ENCODE assay signal across 12 cellular contexts in the genomic region with DNA sequence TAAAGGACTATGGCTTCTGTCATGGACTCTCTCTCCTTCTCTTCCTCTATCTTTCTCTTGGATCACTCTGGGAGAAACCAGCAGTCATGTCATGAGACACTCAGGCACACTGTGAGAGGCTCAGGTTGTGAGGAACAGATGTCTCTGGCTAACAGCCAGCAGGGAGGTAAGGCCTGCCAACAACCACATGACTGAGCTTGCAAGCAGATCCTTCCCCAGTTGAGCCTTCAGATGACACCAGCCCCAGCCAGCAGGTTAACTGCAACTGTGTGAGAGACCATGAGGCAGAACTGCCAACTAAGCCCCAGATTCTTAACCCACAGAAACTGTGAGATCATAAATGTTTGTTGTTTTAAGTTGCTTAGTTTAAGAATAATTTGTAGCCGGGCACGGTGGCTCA.
DNase-seq lines count a peak whose midpoint lies in the region; ATAC-seq and TF ChIP-seq lines count a peak whose summit lies in the region.
"Had no signal": no experiment of that assay in that cellular context is flagged by ENCODE, and none has a peak within 500 bp of the region (broad histone marks: within the 10 kb centered on the region; RNA-seq: fewer than 3 reads in every experiment).

No MANE protein-coding gene starts in this region.

- H3K4me3 Mint-ChIP-seq in chondrocyte (ENCODE audit: unreplicated experiment): no peak overlapping the region
- H3K4me3 Mint-ChIP-seq: activated T-cell treated with anti-CD3 and anti-CD28 coated beads, Interleukin-2, amount 50 U/mL, for 24 hours; nephron had no signal

- DNase-seq in stimulated activated naive CD4-positive, alpha-beta T cell treated with Interleukin-2 at 50 U/mL for 16 hours (lab: John Stamatoyannopoulos, UW): peak; percentile 7
- no peak for DNase-seq in stimulated activated naive CD4-positive, alpha-beta T cell (lab: John Stamatoyannopoulos, UW)
- DNase-seq in NCI-H446 treated with DMSO at 0.1 percent for 48 hours (lab: John Stamatoyannopoulos, UW) (peak; percentile 39), chondrocyte (ENCODE audit: low spot score) (no peak), GM19238 (ENCODE audit: insufficient read length, low spot score) (no peak), dedifferentiated amniotic fluid mesenchymal stem cell (ENCODE audit: extremely low spot score) (no peak)
- DNase-seq in effector CD8-positive, alpha-beta T cell (lab: John Stamatoyannopoulos, UW): no peak
- DNase-seq: activated T-cell treated with anti-CD3 and anti-CD28 coated beads, Interleukin-2, amount 50 U/mL, for 24 hours; HCEC 1CT; sigmoid colon had no signal

- no peaks in the 10 kb centered on the region for H3K27me3 Mint-ChIP-seq in chondrocyte (ENCODE audit: low read depth)
- H3K27me3 Mint-ChIP-seq: activated T-cell treated with anti-CD3 and anti-CD28 coated beads, Interleukin-2, amount 50 U/mL, for 24 hours had no signal

- peak overlapping the region; percentile 37 for H3K27ac Mint-ChIP-seq in chondrocyte (ENCODE audit: unreplicated experiment)
- H3K27ac Mint-ChIP-seq: activated T-cell treated with anti-CD3 and anti-CD28 coated beads, Interleukin-2, amount 50 U/mL, for 24 hours; nephron had no signal

- H3K36me3 Mint-ChIP-seq in chondrocyte (ENCODE audit: low read depth): peaks cover 2% of the 10 kb centered on the region

- H3K4me1 Mint-ChIP-seq in chondrocyte (ENCODE audit: low read depth): peaks cover 40% of the 10 kb centered on the region

- ATAC-seq in GM18907 (IDR thresholded peaks at IDR 0.05; ENCODE audit: unreplicated experiment): no peak

- peaks cover 8% of the 10 kb centered on the region for H3K9me3 Mint-ChIP-seq in chondrocyte (ENCODE audit: low read depth)

- TF ChIP-seq CTCF in chondrocyte (IDR thresholded peaks at IDR 0.05): no peak

Comparison
In these comparisons a context has a peak if more than half of its experiments do, and no peak if none do; other contexts are left out.
1. DNase-seq: peak in stimulated activated naive CD4-positive, alpha-beta T cell treated with Interleukin-2 at 50 U/mL for 16 hours (single experiment) and NCI-H446 treated with DMSO at 0.1 percent for 48 hours (single experiment); none in stimulated activated naive CD4-positive, alpha-beta T cell (0 of 6), chondrocyte (single experiment), GM19238 (single experiment), dedifferentiated amniotic fluid mesenchymal stem cell (single experiment) and effector CD8-positive, alpha-beta T cell (single experiment).